ENCODE assay signal across 20 cellular contexts in the genomic region with DNA sequence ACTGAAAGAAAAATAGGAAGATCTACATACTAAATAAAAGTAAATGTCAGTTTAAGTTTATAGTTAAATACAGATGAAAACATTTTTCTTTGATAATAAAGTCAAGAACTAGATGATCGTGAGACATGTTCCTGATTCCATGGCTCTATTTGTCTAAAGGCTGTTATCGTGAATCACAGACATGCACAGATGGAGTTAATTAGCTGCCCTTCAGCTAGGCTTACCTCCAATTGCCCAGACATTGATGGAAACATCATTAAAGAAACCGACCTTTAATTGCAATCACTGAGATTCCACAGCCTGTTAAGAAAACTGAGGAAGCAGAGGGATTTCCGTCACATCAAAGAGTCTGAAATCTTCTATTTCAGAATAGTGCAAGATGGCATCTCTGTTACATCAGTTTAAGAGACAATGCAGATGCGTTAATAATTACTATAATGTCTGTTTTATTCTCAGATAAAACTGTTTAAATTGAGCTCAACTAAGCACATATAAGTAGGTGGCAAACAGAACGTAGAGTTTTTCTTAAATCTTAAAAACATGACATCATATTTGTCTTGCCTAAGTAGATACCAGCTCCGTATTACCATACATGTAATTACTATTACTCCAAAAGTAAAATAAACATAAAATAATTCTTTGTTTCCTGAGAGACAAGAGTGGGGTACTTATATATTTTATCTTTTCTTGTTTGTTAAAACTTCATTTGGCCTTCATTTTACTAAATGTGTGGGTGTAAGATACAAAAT. TPM values are rescaled to one million over a fixed set of nuclear protein-coding genes. Genes with fewer than 3 reads are reported as not detected.
DNase-seq lines count a peak whose midpoint lies in the region; ATAC-seq, FAIRE-seq and TF ChIP-seq lines count a peak whose summit lies in the region.
"Had no signal": no experiment of that assay in that cellular context is flagged by ENCODE, and none has a peak within 500 bp of the region (broad histone marks: within the 10 kb centered on the region; RNA-seq: fewer than 3 reads in every experiment).

No MANE protein-coding gene starts in this region.

- no peak for ATAC-seq in HepG2
- ATAC-seq in right lobe of liver: no peak
- ATAC-seq in activated CD8-positive, alpha-beta T cell treated with anti-CD3 and anti-CD28 coated beads, Interleukin-2, amount 10 ng/mL, durations not matched to agents 7 days and 5 days: no peak
- ATAC-seq: CD8-positive, alpha-beta T cell had no signal

- CTCF ChIA-PET in HepG2 (lab: Yijun Ruan, JAX; ENCODE audit: low intra/inter-chr PET ratio, low total read pairs): no interaction called here
- CTCF ChIA-PET in activated CD8-positive, alpha-beta T cell treated with anti-CD3 and anti-CD28 coated beads, Interleukin-2, amount 10 ng/mL, durations not matched to agents 7 days and 5 days (lab: Charles Lee): no interaction called here

- H3K9ac ChIP-seq in HepG2 (ENCODE audit: insufficient read depth, low read depth, low read length): no peak overlapping the region
- no peak overlapping the region for H3K9ac ChIP-seq in adipocyte (ENCODE audit: low read length)
- H3K9ac ChIP-seq: BLaER1 treated with 17β-estradiol and CSF1 and Interleukin-3, amounts not matched to agents 10 nM and 100 nM; KMS-11 had no signal

- H3K27me3 ChIP-seq in HepG2 (ENCODE audit: control insufficient read depth in 1 of 2, insufficient read depth in 2 of 2, low read length in 2 of 2) (0 out of 5 replicates have a peak, but pooled peaks cover 0 to 3% of the 10 kb centered on the region in 2 experiments), right lobe of liver (no peaks in the 10 kb centered on the region), adipocyte (replicated peaks; ENCODE audit: control insufficient read depth, insufficient read depth, low read length) (no peaks in the 10 kb centered on the region), WERI-Rb-1 (ENCODE audit: insufficient read depth, low read depth, severe bottlenecking) (no peaks in the 10 kb centered on the region)
- H3K27me3 ChIP-seq: BLaER1 treated with 17β-estradiol and CSF1 and Interleukin-3, amounts not matched to agents 10 nM and 100 nM had no signal

- H3K27ac Mint-ChIP-seq in activated CD8-positive, alpha-beta T cell treated with anti-CD3 and anti-CD28 coated beads, Interleukin-2, amount 10 ng/mL, durations not matched to agents 7 days and 5 days: no peak overlapping the region
- H3K27ac Mint-ChIP-seq: CD8-positive, alpha-beta T cell had no signal

- WGBS in HepG2 (ENCODE audit: low lambda C conversion rate): 16% methylated on average over 7 of the region's 7 CpGs
- WGBS in right lobe of liver (ENCODE audit: insufficient coverage, low coverage, low lambda C conversion rate, missing lambda C conversion rate): 62% methylated on average over 7 of the region's 7 CpGs

- no TSS peak for BruUV-seq in HepG2 (replicated peaks; lab: Mats Ljungman, UMichigan)

- H3K4me3 Mint-ChIP-seq in activated CD8-positive, alpha-beta T cell treated with anti-CD3 and anti-CD28 coated beads, Interleukin-2, amount 10 ng/mL, durations not matched to agents 7 days and 5 days: no peak overlapping the region
- H3K4me3 Mint-ChIP-seq: CD8-positive, alpha-beta T cell had no signal

- FAIRE-seq in HepG2 (lab: Jason Lieb, UNC): no peak

- intact Hi-C loops in HepG2 (cut with micrococcal nuclease; ENCODE audit: unreplicated experiment) (no loop called here), right lobe of liver (cut with DNase I) (no loop called here)

- H3K4me2 ChIP-seq in HepG2 (ENCODE audit: low read depth, low read length): no peak overlapping the region
- H3K4me2 ChIP-seq: KMS-11 had no signal

- H3K4me1 ChIP-seq in HepG2 (ENCODE audit: insufficient read depth, low read length): no peaks in the 10 kb centered on the region
- no peaks in the 10 kb centered on the region for H3K4me1 ChIP-seq in right lobe of liver
- no peaks in the 10 kb centered on the region for H3K4me1 ChIP-seq in adipocyte (ENCODE audit: control insufficient read depth, insufficient read depth, low read length)

- H3K9me3 Mint-ChIP-seq in activated CD8-positive, alpha-beta T cell treated with anti-CD3 and anti-CD28 coated beads, Interleukin-2, amount 10 ng/mL, durations not matched to agents 7 days and 5 days (ENCODE audit: insufficient read depth): no peaks in the 10 kb centered on the region

- no peak for TF ChIP-seq RAD21 in HepG2 (CRISPR knock-in tag; IDR thresholded peaks at IDR 0.05)

- no peak for TF ChIP-seq EP300 in HepG2 (IDR thresholded peaks at IDR 0.05; ENCODE audit: low read depth in 2 of 2, low read length in 2 of 2)
- TF ChIP-seq EP300 in HepG2 (CRISPR knock-in tag; IDR thresholded peaks at IDR 0.05; ENCODE audit: borderline replicate concordance): no peak

- no peaks in the 10 kb centered on the region for H3K36me3 Mint-ChIP-seq in activated CD8-positive, alpha-beta T cell treated with anti-CD3 and anti-CD28 coated beads, Interleukin-2, amount 10 ng/mL, durations not matched to agents 7 days and 5 days (ENCODE audit: low read depth)
- H3K36me3 Mint-ChIP-seq: CD8-positive, alpha-beta T cell had no signal

- H3K36me3 ChIP-seq in HepG2 (replicated peaks in 1 of 2; ENCODE audit: control insufficient read depth in 1 of 2, insufficient read depth in 2 of 2, low read length in 2 of 2): no peaks in the 10 kb centered on the region
- H3K36me3 ChIP-seq in right lobe of liver: no peaks in the 10 kb centered on the region
- no peaks in the 10 kb centered on the region for H3K36me3 ChIP-seq in adipocyte (ENCODE audit: control insufficient read depth, insufficient read depth, low read length, severe bottlenecking)
- H3K36me3 ChIP-seq in WERI-Rb-1: no peaks in the 10 kb centered on the region
- H3K36me3 ChIP-seq: BLaER1 treated with 17β-estradiol and CSF1 and Interleukin-3, amounts not matched to agents 10 nM and 100 nM had no signal

- no peaks in the 10 kb centered on the region for H3K79me2 ChIP-seq in HepG2 (ENCODE audit: insufficient read depth, low read length)

- no peaks in the 10 kb centered on the region for H3K4me1 Mint-ChIP-seq in activated CD8-positive, alpha-beta T cell treated with anti-CD3 and anti-CD28 coated beads, Interleukin-2, amount 10 ng/mL, durations not matched to agents 7 days and 5 days (ENCODE audit: low read depth)

- no peak for DNase-seq in HepG2 (ENCODE audit: low spot score)
- no peak for DNase-seq in right lobe of liver
- DNase-seq in NCI-H524 treated with DMSO at 0.1 percent for 48 hours (lab: John Stamatoyannopoulos, UW): peak; percentile 11
- DNase-seq in adipocyte (ENCODE audit: low read depth): peak; percentile 38
- DNase-seq in kidney tubule cell (ENCODE audit: low spot score): no peak
- DNase-seq in WERI-Rb-1: no peak
- DNase-seq in activated CD8-positive, alpha-beta T cell treated with anti-CD3 and anti-CD28 coated beads, Interleukin-2, amount 10 ng/mL, durations not matched to agents 7 days and 5 days: no peak
- DNase-seq: Calu3; CD8-positive, alpha-beta T cell; DMS79; H7; NCI-H1417 treated with DMSO at 0.1 percent for 48 hours; NCI-H2029; NCI-H446 treated with DMSO at 0.1 percent for 48 hours; NCI-H774; RPMI8226; SHP77 treated with DMSO at 0.1 percent for 48 hours had no signal

- TF ChIP-seq CTCF in HepG2 (CRISPR knock-in tag; IDR thresholded peaks at IDR 0.05) (no peak), right lobe of liver (IDR thresholded peaks at IDR 0.05) (no peak), WERI-Rb-1 (IDR thresholded peaks at IDR 0.05; ENCODE audit: low read depth, low read length) (no peak)

- no peaks in the 10 kb centered on the region for H3K9me3 ChIP-seq in HepG2 (ENCODE audit: low read length)
- no peaks in the 10 kb centered on the region for H3K9me3 ChIP-seq in right lobe of liver
- H3K9me3 ChIP-seq in adipocyte (ENCODE audit: control insufficient read depth, low read length): peaks cover 8% of the 10 kb centered on the region
- peaks cover 2% of the 10 kb centered on the region for H3K9me3 ChIP-seq in WERI-Rb-1 (ENCODE audit: severe bottlenecking)

- POLR2A ChIA-PET in HepG2 (lab: Yijun Ruan, JAX): no interaction called here
- POLR2A ChIA-PET in activated CD8-positive, alpha-beta T cell treated with anti-CD3 and anti-CD28 coated beads, Interleukin-2, amount 10 ng/mL, durations not matched to agents 7 days and 5 days (lab: Charles Lee): no interaction called here

- TF ChIP-seq POLR2A in HepG2 (IDR thresholded peaks at IDR 0.05; ENCODE audit: insufficient read depth in 1 of 2, low read depth in 2 of 2, low read length in 2 of 2) (no peak), right lobe of liver (IDR thresholded peaks at IDR 0.05) (no peak)

- in situ Hi-C loops in HepG2 (cut with HindIII; ENCODE audit: extremely low pct_ligation_motif_present, low pct_unique_long_range_greater_than_20kb): no loop called here

- no peaks in the 10 kb centered on the region for H4K20me1 ChIP-seq in HepG2 (ENCODE audit: insufficient read depth, low read length)
- H4K20me1 ChIP-seq: BLaER1 treated with 17β-estradiol and CSF1 and Interleukin-3, amounts not matched to agents 10 nM and 100 nM had no signal

- H3K4me3 ChIP-seq in HepG2 (replicated peaks in 1 of 3; ENCODE audit: insufficient read depth in 1 of 3, low read depth in 2 of 3, low read length in 3 of 3) (no peak overlapping the region), right lobe of liver (no peak overlapping the region), adipocyte (ENCODE audit: low read length) (no peak overlapping the region), WERI-Rb-1 (ENCODE audit: low read depth, low read length) (no peak overlapping the region)
- H3K4me3 ChIP-seq: BLaER1 treated with 17β-estradiol and CSF1 and Interleukin-3, amounts not matched to agents 10 nM and 100 nM had no signal

- no peak overlapping the region for H3K27ac ChIP-seq in HepG2 (ENCODE audit: extremely low read length, insufficient read depth, low read length)
- H3K27ac ChIP-seq in right lobe of liver: no peak overlapping the region
- no peak overlapping the region for H3K27ac ChIP-seq in WERI-Rb-1
- H3K27ac ChIP-seq: BLaER1 treated with 17β-estradiol and CSF1 and Interleukin-3, amounts not matched to agents 10 nM and 100 nM; KMS-11 had no signal

- no peak overlapping the region for H2AFZ ChIP-seq in HepG2 (ENCODE audit: low read length)

- peaks cover 18% of the 10 kb centered on the region for H3K27me3 Mint-ChIP-seq in activated CD8-positive, alpha-beta T cell treated with anti-CD3 and anti-CD28 coated beads, Interleukin-2, amount 10 ng/mL, durations not matched to agents 7 days and 5 days (ENCODE audit: low read depth)

RNA-seq across cellular contexts. Expression of gene CRACDL, which starts 23.9 kb away (rescaled TPM):
- total RNA-seq in HepG2 (2016; rRNA removed; fragmentation: Illumina TruSeq; extraction: Trizol): 0.15 TPM in 1 of 2 replicates, not detected in the other
- total RNA-seq in HepG2 (2016; cell fraction: cytosol; rRNA removed; fragmentation: Illumina TruSeq; extraction: Trizol; ENCODE audit: low read depth): 0.09 TPM in 1 of 2 replicates, not detected in the other
- total RNA-seq in HepG2 (2016; cell fraction: insoluble cytoplasmic fraction; rRNA removed; fragmentation: Illumina TruSeq; extraction: Trizol): 0.13 and 0.16 TPM in 2 replicates
- 0.14 and 0.28 TPM in 2 replicates for total RNA-seq in HepG2 (2016; cell fraction: membrane; rRNA removed; fragmentation: Illumina TruSeq; extraction: Trizol)
- 0.16 and 0.19 TPM in 2 replicates for total RNA-seq in HepG2 (2016; cell fraction: nucleus; rRNA removed; fragmentation: Illumina TruSeq; extraction: Trizol)
- 0.14 and 0.26 TPM in 2 replicates for polyA plus RNA-seq in HepG2 (2011; rRNA removed)
- polyA plus RNA-seq in HepG2 (2011; cell fraction: cytosol; rRNA removed): 0.08 and 0.11 TPM in 2 replicates
- 0.21 and 0.26 TPM in 2 replicates for polyA plus RNA-seq in HepG2 (2011; cell fraction: nucleus; rRNA removed)
- 0.20 and 0.24 TPM in 2 replicates for polyA plus RNA-seq in HepG2 (2012)
- polyA plus RNA-seq in HepG2 (2016; cell fraction: cytosol; fragmentation: Illumina TruSeq; extraction: Trizol; ENCODE audit: low read depth): 0.05 and 0.06 TPM in 2 replicates
- 0.09 and 0.11 TPM in 2 replicates for polyA plus RNA-seq in HepG2 (2016; cell fraction: insoluble cytoplasmic fraction; fragmentation: Illumina TruSeq; extraction: Trizol; ENCODE audit: low read depth)
- polyA plus RNA-seq in HepG2 (2016; cell fraction: membrane; fragmentation: Illumina TruSeq; extraction: Trizol; ENCODE audit: low read depth): 0.08 and 0.10 TPM in 2 replicates
- 0.27 and 0.83 TPM in 2 replicates for polyA plus RNA-seq in HepG2 (2016; cell fraction: nucleus; fragmentation: Illumina TruSeq; extraction: Trizol; ENCODE audit: insufficient read depth, low read depth)
- polyA minus RNA-seq in HepG2 (2011; rRNA and poly(A)+ RNA removed; ENCODE audit: low replicate concordance): 0.24 and 3.8 TPM in 2 replicates
- not detected in 2 replicates for polyA minus RNA-seq in HepG2 (2011; cell fraction: cytosol; rRNA and poly(A)+ RNA removed)
- polyA minus RNA-seq in HepG2 (2011; cell fraction: nucleus; rRNA and poly(A)+ RNA removed): 0.13 and 0.37 TPM in 2 replicates
- under 1 TPM; 0.12 to 0.56 (median 0.32) TPM for total RNA-seq in right lobe of liver
- total RNA-seq in activated CD8-positive, alpha-beta T cell treated with anti-CD3 and anti-CD28 coated beads, Interleukin-2, amount 10 ng/mL, durations not matched to agents 7 days and 5 days: under 1 TPM; 0.18 to 0.97 TPM
- total RNA-seq: M059J had no signal

Comparison
In these comparisons a context has a peak if more than half of its experiments do, and no peak if none do; other contexts are left out.
1. DNase-seq: peak in NCI-H524 treated with DMSO at 0.1 percent for 48 hours (single experiment) and adipocyte (single experiment); none in HepG2 (single experiment), right lobe of liver (0 of 3), kidney tubule cell (single experiment), WERI-Rb-1 (single experiment) and activated CD8-positive, alpha-beta T cell treated with anti-CD3 and anti-CD28 coated beads, Interleukin-2, amount 10 ng/mL, durations not matched to agents 7 days and 5 days (single experiment).